8 cellular contexts compared by ENCODE assay signal in the genomic region with DNA sequence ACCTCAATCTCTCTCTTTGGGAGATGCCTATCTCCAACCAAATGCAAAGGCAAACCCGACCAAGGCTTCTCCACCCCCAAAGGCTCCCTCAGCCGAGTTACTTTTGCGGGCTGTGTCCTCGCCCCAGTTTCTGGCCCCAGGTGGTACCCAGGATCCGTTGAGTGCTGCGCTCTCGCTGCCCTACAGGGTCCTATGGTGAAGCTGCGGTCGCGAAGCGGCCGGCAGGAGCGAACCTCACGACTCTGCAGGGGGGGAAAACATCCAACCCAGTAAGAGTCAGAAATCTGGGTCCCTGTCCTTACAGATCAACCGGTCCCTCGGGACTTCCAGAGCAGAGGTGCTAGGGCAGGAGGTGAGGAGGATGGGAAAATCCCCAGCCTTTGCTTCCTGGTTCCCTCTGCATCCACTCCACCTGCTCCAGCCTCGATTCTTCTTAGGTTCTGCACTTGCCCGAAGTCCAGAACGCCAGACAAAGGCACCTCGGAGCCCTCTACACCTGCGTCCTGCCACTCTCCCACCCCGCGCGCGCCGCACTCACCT. TPM values are rescaled to one million over a fixed set of nuclear protein-coding genes. Genes with fewer than 3 reads are reported as not detected.
A peak's percentile ranks its signal among the peaks of the same experiment; 100 is the strongest.
DNase-seq lines count a peak whose midpoint lies in the region; ATAC-seq, FAIRE-seq and TF ChIP-seq lines count a peak whose summit lies in the region.

No MANE protein-coding gene starts in this region.

- intact Hi-C loops in adrenal gland (cut with DNase I) (loop anchor here (5.0 to 10.0 kb wide), 3 partner anchors 297 to 856 kb away; no protein-coding TSS in a partner anchor), testis (cut with DNase I; ENCODE audit: low total_unique reads) (loop anchor here (5.0 kb wide), 1 partner anchor 846 kb away; no protein-coding TSS in a partner anchor)

- H3K4me3 ChIP-seq in adrenal gland (peak overlapping the region; percentile 13 to 80 (median 66)), kidney epithelial cell (ENCODE audit: low read depth, low read length) (peak overlapping the region; percentile 49), testis (peak overlapping the region; percentile 66 to 80)

- H3K27ac ChIP-seq in adrenal gland (peak overlapping the region in 3 of 5 donors; percentile 68 to 87 (median 82)), testis (peak overlapping the region; percentile 43 to 80)

- no peak for DNase-seq in adrenal gland
- DNase-seq in kidney epithelial cell (ENCODE audit: low read depth): no peak
- no peak for DNase-seq in testis
- no peak for DNase-seq in stimulated activated CD4-positive, alpha-beta T cell treated with anti-CD3 and anti-CD28 coated beads, Interleukin-4, amount 100 ng/mL, for 24 hours
- DNase-seq in GM12892 (ENCODE audit: insufficient read length): no peak

- 0 to 4% (median 1%) methylated on average over 4 to 26 of the region's 26 CpGs for WGBS in adrenal gland, 4 donors
- 0 to 2% methylated on average over 12 to 26 of the region's 26 CpGs for WGBS in testis, 2 donors

- H3K4me1 ChIP-seq in adrenal gland (replicated peaks in 1 of 2) (peaks cover 3 to 26% of the 10 kb centered on the region in 2 donors), testis (no peaks in the 10 kb centered on the region)

- TF ChIP-seq POLR2A in adrenal gland (IDR thresholded peaks at IDR 0.05) (no peak), testis (IDR thresholded peaks at IDR 0.05) (no peak), GM12892 (IDR thresholded peaks at IDR 0.05; ENCODE audit: low read depth, low read length) (no peak)

- ATAC-seq in GM18861 (IDR thresholded peaks at IDR 0.05; ENCODE audit: unreplicated experiment) (peak; percentile 6), HG03039 (IDR thresholded peaks at IDR 0.05; ENCODE audit: unreplicated experiment) (peak; percentile 15), GM21526 (IDR thresholded peaks at IDR 0.05; ENCODE audit: low FRiP score, unreplicated experiment) (no peak)

- H3K36me3 ChIP-seq in adrenal gland (replicated peaks in 1 of 2): no peaks in the 10 kb centered on the region
- no peaks in the 10 kb centered on the region for H3K36me3 ChIP-seq in kidney epithelial cell (ENCODE audit: control insufficient read depth, insufficient read depth, low read length)
- no peaks in the 10 kb centered on the region for H3K36me3 ChIP-seq in testis (ENCODE audit: low read depth, missing control alignments)

- no peak for FAIRE-seq in GM12892 (lab: Jason Lieb, UNC)

- H3K9me3 ChIP-seq in adrenal gland (replicated peaks in 1 of 3): no peaks in the 10 kb centered on the region
- H3K9me3 ChIP-seq in testis: no peaks in the 10 kb centered on the region

- TF ChIP-seq CTCF in adrenal gland (IDR thresholded peaks at IDR 0.05) (no peak), kidney epithelial cell (IDR thresholded peaks at IDR 0.05; ENCODE audit: insufficient read depth, low read length, poor library complexity, severe bottlenecking) (no peak), testis (IDR thresholded peaks at IDR 0.05) (no peak)

- H3K27me3 ChIP-seq in adrenal gland (no peaks in the 10 kb centered on the region), kidney epithelial cell (ENCODE audit: control insufficient read depth, insufficient read depth, low read length) (peaks cover 4% of the 10 kb centered on the region), testis (no peaks in the 10 kb centered on the region)

RNA-seq across cellular contexts. Expression of a gene that starts 0.5 kb away (rescaled TPM):
- 1 to 10 TPM in 7 of 8 donors, under 1 TPM in 1; 0.60 to 7.8 (median 3.9) TPM for total RNA-seq in adrenal gland
- polyA plus RNA-seq in adrenal gland: 1 to 10 TPM in 2 of 3 donors, under 1 TPM in 1; 0.95 to 1.5 (median 1.2) TPM
- total RNA-seq in kidney epithelial cell: 2.4 and 3.6 TPM in 2 replicates
- 1 to 10 TPM; 4.3 to 8.8 TPM for total RNA-seq in testis
- 1.2 TPM for polyA plus RNA-seq in testis (ENCODE audit: insufficient read depth, low read depth, low replicate concordance)
- polyA plus RNA-seq in GM12892 (2012; ENCODE audit: missing spikeins): 0.32 TPM
